10 cellular contexts compared by ENCODE assay signal in genomic region chr1:184743062-184743756, GRCh38. TPM values are rescaled to one million over a fixed set of nuclear protein-coding genes. Genes with fewer than 3 reads are reported as not detected.
DNase-seq lines count a peak whose midpoint lies in the region; ATAC-seq and TF ChIP-seq lines count a peak whose summit lies in the region.
"Had no signal": no experiment of that assay in that cellular context is flagged by ENCODE, and none has a peak within 500 bp of the region (broad histone marks: within the 10 kb centered on the region; RNA-seq: fewer than 3 reads in every experiment).

No MANE protein-coding gene starts in this region.

- intact Hi-C loops in transverse colon (cut with DNase I; ENCODE audit: low total_unique reads) = no loop called here

- H3K4me2 ChIP-seq in Loucy (ENCODE audit: low read depth, low read length, poor library complexity, severe bottlenecking) = peak overlapping the region; percentile 66

- H4K20me1 ChIP-seq in Loucy (ENCODE audit: insufficient read depth, low read length, poor library complexity, severe bottlenecking) = no peaks in the 10 kb centered on the region

- H3K27ac ChIP-seq in transverse colon = no peak overlapping the region

- H3K79me2 ChIP-seq in Loucy (ENCODE audit: insufficient read depth, low read length) = peaks cover 47% of the 10 kb centered on the region

- peak; percentile 23 to 41 (median 28) for DNase-seq in effector memory CD8-positive, alpha-beta T cell
- no peak for DNase-seq in transverse colon
- DNase-seq in NCI-H2081 (lab: John Stamatoyannopoulos, UW) = no peak
- no peak for DNase-seq in SW 1271 (lab: John Stamatoyannopoulos, UW)
- DNase-seq in activated effector memory CD4-positive, alpha-beta T cell treated with anti-CD3 and anti-CD28 coated beads, Interleukin-2, amount 50 U/mL, for 16 hours = no peak
- DNase-seq: activated B cell treated with CpG ODN at 0.5 μM for 24 hours had no signal

- peaks cover 21 to 42% of the 10 kb centered on the region in 2 donors for H3K4me1 Mint-ChIP-seq in effector memory CD8-positive, alpha-beta T cell (ENCODE audit: low read depth in 2 of 2)

- WGBS in transverse colon (ENCODE audit: low coverage in 1 of 2), 2 donors = 34 to 53% methylated on average over 2 of the region's 2 CpGs

- no peaks in the 10 kb centered on the region for H3K9me3 ChIP-seq in Loucy (ENCODE audit: insufficient read depth, low read depth, low read length)
- H3K9me3 ChIP-seq in transverse colon = no peaks in the 10 kb centered on the region

- no peaks in the 10 kb centered on the region for H3K9me2 ChIP-seq in Loucy (replicated peaks; ENCODE audit: low read depth, low read length)

- H3K9ac ChIP-seq in Loucy (ENCODE audit: low read depth, low read length, poor library complexity, severe bottlenecking) = peak overlapping the region; percentile 63

- peaks cover 13% of the 10 kb centered on the region; the same call in 1 of the 2 replicates for H3F3A ChIP-seq in Loucy (ENCODE audit: low read depth)

- H2AFZ ChIP-seq in Loucy (ENCODE audit: low read length) = no peak overlapping the region

- H3K27me3 Mint-ChIP-seq in effector memory CD8-positive, alpha-beta T cell = no peaks in the 10 kb centered on the region
- H3K27me3 Mint-ChIP-seq: activated B cell treated with CpG ODN at 0.5 μM for 24 hours; dendritic cell treated with granulocyte-macrophage colony-stimulating factor and Interleukin-4, amounts not matched to agents 40 ng/mL and 50 ng/mL, for 4 days had no signal

- H3K4me3 ChIP-seq in Loucy (ENCODE audit: low read length, poor library complexity, severe bottlenecking) (peak overlapping the region; percentile 65), transverse colon (no peak overlapping the region)

- in situ Hi-C loops in transverse colon (cut with MboI; ENCODE audit: low pct_ligation_motif_present in 1 of 4, low pct_unique_long_range_greater_than_20kb in 1 of 4, low sequenced_read_pairs in 3 of 4) = no loop called here

- no peaks in the 10 kb centered on the region for H3K36me3 ChIP-seq in Loucy (ENCODE audit: insufficient read depth, low read length)
- no peaks in the 10 kb centered on the region for H3K36me3 ChIP-seq in transverse colon

- ATAC-seq in GM18517 (IDR thresholded peaks at IDR 0.05; ENCODE audit: unreplicated experiment) (peak; percentile 65), GM21619 (IDR thresholded peaks at IDR 0.05; ENCODE audit: unreplicated experiment) (peak; percentile 59)
- peak; percentile 96 for ATAC-seq in effector memory CD8-positive, alpha-beta T cell (replicated peaks)

- H3K4me1 ChIP-seq in Loucy (ENCODE audit: insufficient read depth, low read length, poor library complexity, severe bottlenecking) = peaks cover 60% of the 10 kb centered on the region
- H3K4me1 ChIP-seq in transverse colon = peaks cover 0 to 34% (median 12%) of the 10 kb centered on the region in 4 donors

- peak overlapping the region; percentile 30 to 65 for H3K4me3 Mint-ChIP-seq in effector memory CD8-positive, alpha-beta T cell
- H3K4me3 Mint-ChIP-seq: activated B cell treated with CpG ODN at 0.5 μM for 24 hours; dendritic cell treated with granulocyte-macrophage colony-stimulating factor and Interleukin-4, amounts not matched to agents 40 ng/mL and 50 ng/mL, for 4 days had no signal

- TF ChIP-seq CTCF in Loucy (conservative IDR thresholded peaks at IDR 0.05; ENCODE audit: low read length) (no peak), transverse colon (IDR thresholded peaks at IDR 0.05) (no peak)

- H3K9me3 Mint-ChIP-seq in effector memory CD8-positive, alpha-beta T cell = no peaks in the 10 kb centered on the region
- H3K9me3 Mint-ChIP-seq: activated B cell treated with CpG ODN at 0.5 μM for 24 hours; dendritic cell treated with granulocyte-macrophage colony-stimulating factor and Interleukin-4, amounts not matched to agents 40 ng/mL and 50 ng/mL, for 4 days had no signal

- no peak for TF ChIP-seq POLR2A in transverse colon (IDR thresholded peaks at IDR 0.05)

- peaks cover 11% of the 10 kb centered on the region for H3K36me3 Mint-ChIP-seq in effector memory CD8-positive, alpha-beta T cell (ENCODE audit: insufficient read depth)

- H3K27me3 ChIP-seq in Loucy (ENCODE audit: insufficient read depth, low read length, poor library complexity, severe bottlenecking) (no peaks in the 10 kb centered on the region), transverse colon (no peaks in the 10 kb centered on the region)

- H3K27ac Mint-ChIP-seq in effector memory CD8-positive, alpha-beta T cell = peak overlapping the region; percentile 26 to 89
- H3K27ac Mint-ChIP-seq: activated B cell treated with CpG ODN at 0.5 μM for 24 hours; dendritic cell treated with granulocyte-macrophage colony-stimulating factor and Interleukin-4, amounts not matched to agents 40 ng/mL and 50 ng/mL, for 4 days had no signal

- no peak for TF ChIP-seq EP300 in transverse colon (IDR thresholded peaks at IDR 0.05; ENCODE audit: low read depth)

RNA-seq across cellular contexts. Expression of gene EDEM3, which starts 11.4 kb away (rescaled TPM):
- 10 to 100 TPM; 28.1 to 57.0 (median 42.7) TPM for total RNA-seq in transverse colon

Comparison
In these comparisons a context has a peak if more than half of its experiments do, and no peak if none do; other contexts are left out.
1. DNase-seq: peak in effector memory CD8-positive, alpha-beta T cell (3 of 3); none in transverse colon (single experiment), NCI-H2081 (0 of 2), SW 1271 (0 of 2) and activated effector memory CD4-positive, alpha-beta T cell treated with anti-CD3 and anti-CD28 coated beads, Interleukin-2, amount 50 U/mL, for 16 hours (single experiment).
2. Peak in every context shown above with its lines, with median percentiles within 50 percentile points of each other: ATAC-seq.